ENCODE assay signal across 8 cellular contexts in the genomic region with DNA sequence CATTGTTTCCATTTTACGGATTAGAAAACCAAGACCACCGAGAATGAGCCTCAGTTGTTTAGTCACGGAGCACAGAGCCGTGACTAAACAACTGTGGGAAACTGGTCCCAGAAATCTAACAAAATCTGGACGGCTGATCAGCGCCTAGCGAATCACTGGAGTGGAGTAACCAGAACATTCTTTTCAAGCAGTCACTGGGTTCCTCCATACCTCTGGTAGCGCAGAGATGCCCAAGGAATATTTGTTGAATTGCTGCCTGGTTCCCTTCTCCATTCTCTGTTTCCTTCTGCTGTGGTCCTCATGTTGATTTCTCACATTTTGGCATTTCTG.
DNase-seq lines count a peak whose midpoint lies in the region; ATAC-seq, FAIRE-seq and TF ChIP-seq lines count a peak whose summit lies in the region.

No MANE protein-coding gene starts in this region.

- no peaks in the 10 kb centered on the region for H4K20me1 ChIP-seq in H1 (replicated peaks in 1 of 2; ENCODE audit: control insufficient read depth in 1 of 2, insufficient read depth in 2 of 2, low read length in 2 of 2)

- H3K9ac ChIP-seq in H1 (replicated peaks in 1 of 4; ENCODE audit: extremely low read depth in 1 of 4, low read depth in 3 of 4, low read length in 3 of 4): peak overlapping the region in 3 of 4 experiments; percentile 75 to 86 (median 84); a peak in 6 of 7 replicates

- H3K27ac ChIP-seq in CD4-positive, alpha-beta memory T cell (ENCODE audit: low read depth, low read length): no peak overlapping the region
- H3K27ac ChIP-seq in H1 (ENCODE audit: low read depth, low read length): peak overlapping the region; percentile 79

- H2BK20ac ChIP-seq in H1 (ENCODE audit: low read length): no peak overlapping the region

- peaks cover 18% of the 10 kb centered on the region for H3K4me1 ChIP-seq in CD4-positive, alpha-beta memory T cell (ENCODE audit: insufficient read depth, low read length)
- peaks cover 0 to 3% (median 1%) of the 10 kb centered on the region in 4 experiments; a peak in 4 of 7 replicates for H3K4me1 ChIP-seq in H1 (replicated peaks in 1 of 4; ENCODE audit: control insufficient read depth in 3 of 4, insufficient read depth in 4 of 4, low read length in 3 of 4)

- no peak for DNase-seq in CD4-positive, alpha-beta memory T cell
- DNase-seq in NCI-H748 (lab: John Stamatoyannopoulos, UW; ENCODE audit: unreplicated experiment) (peak; percentile 66), H1 (ENCODE audit: low read depth in 1 of 2, low spot score in 2 of 2) (no peak), neural crest cell (ENCODE audit: low read depth, low spot score) (no peak), kidney glomerular epithelial cell (lab: John Stamatoyannopoulos, UW) (no peak), T-helper 9 cell (no peak), iPS-NIHi7 (ENCODE audit: extremely low spot score) (no peak)

- no peak overlapping the region for H2AK5ac ChIP-seq in H1 (ENCODE audit: low read depth, low read length)

- H3K56ac ChIP-seq in H1 (replicated peaks; ENCODE audit: insufficient read length, low read depth, low read length): no peak overlapping the region

- peaks cover 18% of the 10 kb centered on the region for H3K23me2 ChIP-seq in H1 (ENCODE audit: low read depth, low read length)

- H3K4ac ChIP-seq in H1 (replicated peaks; ENCODE audit: insufficient read length, low read depth, low read length): no peak overlapping the region

- no peak overlapping the region for H3K27ac Mint-ChIP-seq in CD4-positive, alpha-beta memory T cell
- H3K27ac Mint-ChIP-seq in neural crest cell (ENCODE audit: unreplicated experiment): peak overlapping the region; percentile 74

- H3K4me3 Mint-ChIP-seq in CD4-positive, alpha-beta memory T cell: peak overlapping the region; percentile 82 to 91 (median 86)
- peak overlapping the region; percentile 88 for H3K4me3 Mint-ChIP-seq in neural crest cell

- H3K79me2 ChIP-seq in H1 (ENCODE audit: control insufficient read depth in 1 of 2, insufficient read depth in 2 of 2, low read length in 2 of 2): no peaks in the 10 kb centered on the region; a peak in 1 of 4 replicates

- no peak for TF ChIP-seq POLR2A in H1 (IDR thresholded peaks at IDR 0.05; ENCODE audit: control extremely low read depth in 1 of 2, low read depth in 2 of 2, low read length in 2 of 2)

- H3K4me1 Mint-ChIP-seq in CD4-positive, alpha-beta memory T cell: peaks cover 15 to 41% (median 22%) of the 10 kb centered on the region in 4 donors
- H3K4me1 Mint-ChIP-seq in neural crest cell: peaks cover 50% of the 10 kb centered on the region

- H3K4me2 ChIP-seq in H1 (ENCODE audit: insufficient read depth in 1 of 2, low read depth in 2 of 2, low read length in 2 of 2): peak overlapping the region; percentile 84 to 97

- no peak overlapping the region for H4K8ac ChIP-seq in H1 (ENCODE audit: extremely low read depth, insufficient read depth, low read length)

- H2BK5ac ChIP-seq in H1 (ENCODE audit: low read depth, low read length): peak overlapping the region; percentile 37; the same call in 1 of the 2 replicates

- TF ChIP-seq CTCF in H1 (IDR thresholded peaks at IDR 0.05; ENCODE audit: control extremely low read depth in 1 of 3, insufficient read depth in 1 of 3, low read depth in 1 of 3, low read length in 3 of 3): no peak
- TF ChIP-seq CTCF in neural crest cell (conservative IDR thresholded peaks at IDR 0.05): no peak

- no peaks in the 10 kb centered on the region for H3K36me3 ChIP-seq in CD4-positive, alpha-beta memory T cell (ENCODE audit: insufficient read depth, low read length)
- H3K36me3 ChIP-seq in H1 (ENCODE audit: control insufficient read depth in 2 of 4, insufficient read depth in 4 of 4, low read length in 3 of 4): no peaks in the 10 kb centered on the region

- peak overlapping the region in 1 of 2 donors; percentile 48 for H3K4me3 ChIP-seq in CD4-positive, alpha-beta memory T cell (ENCODE audit: low read length in 2 of 2)
- H3K4me3 ChIP-seq in H1 (ENCODE audit: extremely low read depth in 1 of 4, insufficient read depth in 2 of 4, low read depth in 3 of 4, low read length in 4 of 4): peak overlapping the region; percentile 74 to 99 (median 98)

- H3K14ac ChIP-seq in H1 (ENCODE audit: insufficient read length): no peak overlapping the region

- H2AFZ ChIP-seq in H1 (ENCODE audit: low read length): peak overlapping the region; percentile 100

- ATAC-seq in GM18498 (IDR thresholded peaks at IDR 0.05; ENCODE audit: unreplicated experiment): no peak

- POLR2A ChIA-PET in CD4-positive, alpha-beta memory T cell (lab: Charles Lee; ENCODE audit: partially characterized antibody): no interaction called here
- POLR2A ChIA-PET in H1 (lab: Charles Lee; ENCODE audit: partially characterized antibody): interaction anchor here (0.8 to 2.2 kb wide), 4 partner anchors 48 to 171 kb away, joined by 3 to 8 read pairs (median 4); a partner anchor contains a TSS

- no peak overlapping the region for H4K91ac ChIP-seq in H1 (replicated peaks; ENCODE audit: insufficient read length, low read length)

- peaks cover 6 to 38% (median 26%) of the 10 kb centered on the region in 8 donors for H3K9me3 Mint-ChIP-seq in CD4-positive, alpha-beta memory T cell
- H3K9me3 Mint-ChIP-seq in neural crest cell: no peaks in the 10 kb centered on the region

- H3K36me3 Mint-ChIP-seq in CD4-positive, alpha-beta memory T cell: peaks cover 4 to 7% of the 10 kb centered on the region in 2 donors
- no peaks in the 10 kb centered on the region for H3K36me3 Mint-ChIP-seq in neural crest cell (ENCODE audit: low read depth)

- H3K79me1 ChIP-seq in H1 (ENCODE audit: low read depth, low read length): no peaks in the 10 kb centered on the region

- TF ChIP-seq EP300 in H1 (IDR thresholded peaks at IDR 0.05; ENCODE audit: borderline replicate concordance in 1 of 2, low read depth in 2 of 2, low read length in 2 of 2): no peak

- H3K18ac ChIP-seq in H1 (ENCODE audit: extremely low read depth, low read length): no peak overlapping the region

- no peaks in the 10 kb centered on the region for H3K9me3 ChIP-seq in CD4-positive, alpha-beta memory T cell (ENCODE audit: control insufficient read depth in 1 of 2, low read length in 2 of 2)
- no peaks in the 10 kb centered on the region for H3K9me3 ChIP-seq in H1 (ENCODE audit: insufficient read depth in 2 of 2, low read depth in 1 of 2, low read length in 1 of 2)

- CTCF ChIA-PET in CD4-positive, alpha-beta memory T cell (lab: Charles Lee; ENCODE audit: partially characterized antibody): no interaction called here
- CTCF ChIA-PET in H1 (lab: Charles Lee; ENCODE audit: partially characterized antibody): interaction anchor here (1.0 kb wide), 1 partner anchor 44 kb away, joined by 5 read pairs; no protein-coding TSS in a partner anchor

- no peak overlapping the region for H2BK120ac ChIP-seq in H1 (replicated peaks; ENCODE audit: low read depth, low read length)

- H4K5ac ChIP-seq in H1 (ENCODE audit: insufficient read length, low read depth, low read length): no peak overlapping the region

- FAIRE-seq in H1 (lab: Jason Lieb, UNC): no peak

- peaks cover 38% of the 10 kb centered on the region for H3K27me3 ChIP-seq in CD4-positive, alpha-beta memory T cell (ENCODE audit: insufficient read depth, low read length)
- H3K27me3 ChIP-seq in H1 (replicated peaks in 1 of 4; ENCODE audit: control insufficient read depth in 3 of 4, extremely low read depth in 1 of 4, insufficient read depth in 3 of 4, low read length in 3 of 4): peaks cover 0 to 2% (median under 1%) of the 10 kb centered on the region in 4 experiments; a peak in 3 of 7 replicates

- H3K27me3 Mint-ChIP-seq in CD4-positive, alpha-beta memory T cell: peaks cover 64 to 72% of the 10 kb centered on the region in 2 donors
- H3K27me3 Mint-ChIP-seq in neural crest cell (ENCODE audit: low read depth): peaks cover 34% of the 10 kb centered on the region

- H2BK15ac ChIP-seq in H1 (ENCODE audit: low read length): no peak overlapping the region

- 4% methylated on average over 8 of the region's 8 CpGs; no CpG with 5 or more reads in 1 of the 2 experiments for WGBS in H1 (ENCODE audit: extremely low coverage in 1 of 2, insufficient coverage in 1 of 2, insufficient read length in 1 of 2, insufficient replicate concordance in 2 of 2, low coverage in 1 of 2, low lambda C conversion rate in 2 of 2, missing lambda C conversion rate in 1 of 2), 2 experiments

- intact Hi-C loops in CD4-positive, alpha-beta memory T cell (cut with micrococcal nuclease): no loop called here

- TF ChIP-seq RAD21 in H1 (IDR thresholded peaks at IDR 0.05 in 1 of 2, conservative IDR thresholded peaks at IDR 0.05 in 1 of 2; ENCODE audit: low read depth in 2 of 2, low read length in 2 of 2): no peak

- no peak overlapping the region for H3K23ac ChIP-seq in H1 (ENCODE audit: insufficient read length)

- H2BK12ac ChIP-seq in H1 (ENCODE audit: low read depth, low read length): no peak overlapping the region

TF ChIP-seq in H1, 55 proteins besides CTCF, POLR2A, EP300 and RAD21:
- no peak for TF ChIP-seq CHD1 (IDR thresholded peaks at IDR 0.05; ENCODE audit: low read depth, low read length)
- TF ChIP-seq, protein P1, sequence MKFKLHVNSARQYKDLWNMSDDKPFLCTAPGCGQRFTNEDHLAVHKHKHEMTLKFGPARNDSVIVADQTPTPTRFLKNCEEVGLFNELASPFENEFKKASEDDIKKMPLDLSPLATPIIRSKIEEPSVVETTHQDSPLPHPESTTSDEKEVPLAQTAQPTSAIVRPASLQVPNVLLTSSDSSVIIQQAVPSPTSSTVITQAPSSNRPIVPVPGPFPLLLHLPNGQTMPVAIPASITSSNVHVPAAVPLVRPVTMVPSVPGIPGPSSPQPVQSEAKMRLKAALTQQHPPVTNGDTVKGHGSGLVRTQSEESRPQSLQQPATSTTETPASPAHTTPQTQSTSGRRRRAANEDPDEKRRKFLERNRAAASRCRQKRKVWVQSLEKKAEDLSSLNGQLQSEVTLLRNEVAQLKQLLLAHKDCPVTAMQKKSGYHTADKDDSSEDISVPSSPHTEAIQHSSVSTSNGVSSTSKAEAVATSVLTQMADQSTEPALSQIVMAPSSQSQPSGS (IDR thresholded peaks at IDR 0.05; ENCODE audit: low read length): no peak
- no peak for TF ChIP-seq RXRA (IDR thresholded peaks at IDR 0.05; ENCODE audit: insufficient read depth, low read depth, low read length)
- TF ChIP-seq BRCA1 (IDR thresholded peaks at IDR 0.05; ENCODE audit: low read depth, low read length): no peak
- TF ChIP-seq SAP30 (IDR thresholded peaks at IDR 0.05; ENCODE audit: insufficient read depth, insufficient replicate concordance, low read length): no peak
- TF ChIP-seq RBBP5 (IDR thresholded peaks at IDR 0.05; ENCODE audit: borderline replicate concordance, low read depth, low read length): no peak
- no peak for TF ChIP-seq EGR1 (IDR thresholded peaks at IDR 0.05; ENCODE audit: borderline replicate concordance, low read depth, low read length)
- no peak for TF ChIP-seq PHF8 (conservative IDR thresholded peaks at IDR 0.05; ENCODE audit: low read depth, low read length)
